8 cellular contexts compared by ENCODE assay signal in genomic region chr12:57846577-57847319, GRCh38. TPM values are rescaled to one million over a fixed set of nuclear protein-coding genes. Genes with fewer than 3 reads are reported as not detected.
A peak's percentile ranks its signal among the peaks of the same experiment; 100 is the strongest.
DNase-seq lines count a peak whose midpoint lies in the region; ATAC-seq, FAIRE-seq and TF ChIP-seq lines count a peak whose summit lies in the region.

Gene CTDSP2 (minus strand): TSS chr12:57846729. CDS start chr12:57846435, 294 bp downstream.

- no peaks in the 10 kb centered on the region for H3K9me3 Mint-ChIP-seq in CD8-positive, alpha-beta memory T cell

- H3K27me3 ChIP-seq in CD8-positive, alpha-beta memory T cell (ENCODE audit: insufficient read depth, low read length, poor library complexity, severe bottlenecking) = no peaks in the 10 kb centered on the region
- peaks cover 9% of the 10 kb centered on the region in 2 experiments for H3K27me3 ChIP-seq in endothelial cell of umbilical vein (ENCODE audit: control insufficient read depth in 2 of 2, insufficient read depth in 2 of 2, low read length in 2 of 2)

- H3K27ac Mint-ChIP-seq in CD8-positive, alpha-beta memory T cell = peak within 1 kb of the TSS; percentile 78 to 94 (median 87)

- H3K27me3 Mint-ChIP-seq in CD8-positive, alpha-beta memory T cell = peaks cover 4 to 6% of the 10 kb centered on the region in 2 donors

- FAIRE-seq in endothelial cell of umbilical vein (lab: Jason Lieb, UNC) = peak; percentile 96

- dilution Hi-C loops in endothelial cell of umbilical vein (cut with MboI; ENCODE audit: extremely low pct_ligation_motif_present, low sequenced_read_pairs) = no loop called here

- H4K20me1 ChIP-seq in endothelial cell of umbilical vein (replicated peaks; ENCODE audit: control insufficient read depth, extremely low read depth, insufficient read depth, low read length) = peaks cover 6% of the 10 kb centered on the region

- H3K4me2 ChIP-seq in endothelial cell of umbilical vein (ENCODE audit: insufficient read depth, low read length) = peak within 1 kb of the TSS; percentile 83

- ATAC-seq in GM21515 (IDR thresholded peaks at IDR 0.05; ENCODE audit: unreplicated experiment) = peak; percentile 41

- H3K79me2 ChIP-seq in endothelial cell of umbilical vein (ENCODE audit: control insufficient read depth, insufficient read depth, low read length) = peaks cover 45% of the 10 kb centered on the region

- 0 out of 2 replicates have a peak, but pooled peaks have one; percentile 38 for TF ChIP-seq EP300 in Ishikawa (IDR thresholded peaks at IDR 0.05; ENCODE audit: borderline replicate concordance)

- peak; percentile 52 for TF ChIP-seq POLR2A in endothelial cell of umbilical vein (IDR thresholded peaks at IDR 0.05; ENCODE audit: low read depth, low read length)

- intact Hi-C loops in endothelial cell of umbilical vein (cut with micrococcal nuclease) = loop anchor here (1.0 kb wide), 4 partner anchors 15 to 74 kb away; partner anchors contain the start of genes EEF1AKMT3 and METTL1

- peak; percentile 79 to 91 (median 85) for DNase-seq in CD8-positive, alpha-beta memory T cell
- peak; percentile 79 for DNase-seq in OCI-M2 (lab: John Stamatoyannopoulos, UW; ENCODE audit: unreplicated experiment)
- peak; percentile 86 for DNase-seq in activated T-cell treated with anti-CD3 and anti-CD28 coated beads for 24 hours (ENCODE audit: low read depth)
- DNase-seq in endothelial cell of umbilical vein (ENCODE audit: low read depth, low spot score) = peak; percentile 96
- peak; percentile 98 for DNase-seq in midbrain (lab: John Stamatoyannopoulos, UW)
- peak; percentile 86 to 89 for DNase-seq in stimulated activated CD8-positive, alpha-beta memory T cell treated with anti-CD3 and anti-CD28 coated beads, Interleukin-15, amount 100 ng/mL, for 48 hours (ENCODE audit: low read depth in 2 of 2)

- no peaks in the 10 kb centered on the region for H3K9me1 ChIP-seq in endothelial cell of umbilical vein (replicated peaks; ENCODE audit: control insufficient read depth, extremely low read depth, insufficient read depth, low read length)

- no peaks in the 10 kb centered on the region for H3K9me3 ChIP-seq in CD8-positive, alpha-beta memory T cell (ENCODE audit: low read length)
- H3K9me3 ChIP-seq in endothelial cell of umbilical vein (replicated peaks; ENCODE audit: control insufficient read depth, insufficient read depth, low read length) = no peaks in the 10 kb centered on the region

- no TSS peak for BruUV-seq in endothelial cell of umbilical vein (replicated peaks; lab: Mats Ljungman, UMichigan)

- peaks cover 29% of the 10 kb centered on the region for H3K4me1 ChIP-seq in CD8-positive, alpha-beta memory T cell (ENCODE audit: insufficient read depth, low read length)
- peaks cover 27% of the 10 kb centered on the region for H3K4me1 ChIP-seq in endothelial cell of umbilical vein (ENCODE audit: control insufficient read depth, extremely low read depth, insufficient read depth, low read length)

- peak within 1 kb of the TSS; percentile 87 for H3K4me3 ChIP-seq in CD8-positive, alpha-beta memory T cell (ENCODE audit: low read length)
- H3K4me3 ChIP-seq in endothelial cell of umbilical vein (replicated peaks in 1 of 3; ENCODE audit: insufficient read depth in 1 of 3, low read depth in 1 of 3, low read length in 3 of 3) = peak within 1 kb of the TSS; percentile 88 to 100 (median 93)

- CTCF ChIA-PET in CD8-positive, alpha-beta memory T cell (lab: Charles Lee) = interaction anchor here (0.6 to 4.2 kb wide), 10 partner anchors 7 to 64 kb away, joined by 3 to 31 read pairs (median 4); partner anchors contain the start of gene TSFM
- CTCF ChIA-PET in endothelial cell of umbilical vein (lab: Charles Lee) = interaction anchor here (1.1 to 4.5 kb wide), 7 partner anchors 10 to 57 kb away, joined by 5 to 23 read pairs (median 7); no protein-coding TSS in a partner anchor

- peak within 1 kb of the TSS; percentile 84 to 100 (median 89) for H3K4me3 Mint-ChIP-seq in CD8-positive, alpha-beta memory T cell

- peak within 1 kb of the TSS; percentile 88 for H3K27ac ChIP-seq in CD8-positive, alpha-beta memory T cell (ENCODE audit: low read depth, low read length)
- peak within 1 kb of the TSS; percentile 85 for H3K27ac ChIP-seq in endothelial cell of umbilical vein (ENCODE audit: insufficient read depth, low read depth, low read length)

- H3K9ac ChIP-seq in endothelial cell of umbilical vein (replicated peaks; ENCODE audit: extremely low read depth, insufficient read depth, low read length) = peak within 1 kb of the TSS; percentile 84

- H3K36me3 Mint-ChIP-seq in CD8-positive, alpha-beta memory T cell = peaks cover 0 to 25% (median 0%) of the 10 kb centered on the region in 3 donors

- H3K36me3 ChIP-seq in CD8-positive, alpha-beta memory T cell (ENCODE audit: insufficient read depth, low read length) = no peaks in the 10 kb centered on the region
- no peaks in the 10 kb centered on the region for H3K36me3 ChIP-seq in endothelial cell of umbilical vein (ENCODE audit: control insufficient read depth in 2 of 2, extremely low read depth in 1 of 2, insufficient read depth in 2 of 2, low read length in 2 of 2)

- TF ChIP-seq CTCF in endothelial cell of umbilical vein (IDR thresholded peaks at IDR 0.05; ENCODE audit: extremely low read depth in 1 of 2, insufficient read depth in 1 of 2, low read depth in 1 of 2, low read length in 2 of 2) = no peak

- POLR2A ChIA-PET in CD8-positive, alpha-beta memory T cell (lab: Charles Lee) = interaction anchor here (0.9 to 2.3 kb wide), 6 partner anchors 10 to 94 kb away, joined by 3 to 10 read pairs (median 3); partner anchors contain the start of genes ATP23, AVIL and TSFM
- POLR2A ChIA-PET in endothelial cell of umbilical vein (lab: Charles Lee) = interaction anchor here (0.6 to 2.5 kb wide), 10 partner anchors 10 to 59 kb away, joined by 3 to 18 read pairs (median 6); no protein-coding TSS in a partner anchor

- peaks cover 37 to 58% (median 41%) of the 10 kb centered on the region in 3 donors for H3K4me1 Mint-ChIP-seq in CD8-positive, alpha-beta memory T cell

- no peak for TF ChIP-seq RAD21 in Ishikawa (IDR thresholded peaks at IDR 0.05; ENCODE audit: low read depth)

- H2AFZ ChIP-seq in endothelial cell of umbilical vein (ENCODE audit: low read depth, low read length) = peak within 1 kb of the TSS; percentile 96

TF ChIP-seq in Ishikawa, 13 proteins besides CTCF, POLR2A, EP300 and RAD21 (continues in another document):
- TF ChIP-seq ZBTB7A (IDR thresholded peaks at IDR 0.05; ENCODE audit: low read depth) = peak; percentile 11; the same call in 1 of the 2 replicates
- no peak for TF ChIP-seq CREB1 (IDR thresholded peaks at IDR 0.05; ENCODE audit: low read depth)
- no peak for TF ChIP-seq CEBPB (IDR thresholded peaks at IDR 0.05)
- peak; percentile 64 for TF ChIP-seq TAF1 (IDR thresholded peaks at IDR 0.05; ENCODE audit: low read depth)
- TF ChIP-seq YY1 (IDR thresholded peaks at IDR 0.05; ENCODE audit: low read depth) = peak; percentile 67; the same call in 1 of the 2 replicates
- TF ChIP-seq TCF12 (IDR thresholded peaks at IDR 0.05; ENCODE audit: low read depth) = peak; percentile 77
- TF ChIP-seq MAX (IDR thresholded peaks at IDR 0.05) = no peak; the same call in 1 of the 2 replicates
- TF ChIP-seq FOXM1 (IDR thresholded peaks at IDR 0.05; ENCODE audit: borderline replicate concordance, low read depth) = peak; percentile 48; the same call in 1 of the 2 replicates
- peak; percentile 62 for TF ChIP-seq USF1 (IDR thresholded peaks at IDR 0.05)

TF ChIP-seq in endothelial cell of umbilical vein, 7 proteins besides CTCF, POLR2A, EP300 and RAD21:
- TF ChIP-seq EZH2 (IDR thresholded peaks at IDR 0.05; ENCODE audit: borderline replicate concordance, low read depth, low read length, severe bottlenecking) (no peak), POLR2AphosphoS5 (IDR thresholded peaks at IDR 0.05; ENCODE audit: insufficient read depth, low read depth, low read length) (peak; percentile 71), JUN (IDR thresholded peaks at IDR 0.05; ENCODE audit: borderline replicate concordance, insufficient read depth, insufficient read length, low read depth) (no peak), MAX (IDR thresholded peaks at IDR 0.05; ENCODE audit: insufficient read depth, insufficient read length) (no peak), FOS (IDR thresholded peaks at IDR 0.05; ENCODE audit: borderline replicate concordance, insufficient read depth, low read length) (no peak), MYC (IDR thresholded peaks at IDR 0.05; ENCODE audit: low read depth, low read length) (no peak), GATA2 (IDR thresholded peaks at IDR 0.05; ENCODE audit: insufficient read depth, insufficient read length, low read depth, low read length) (no peak)
TF ChIP-seq in endothelial cell of umbilical vein: peak in this region for 1.

RNA-seq across cellular contexts. Expression of gene CTDSP2, which starts in this region (rescaled TPM):
- total RNA-seq in CD8-positive, alpha-beta memory T cell = 10 to 100 TPM; 72.8 to 76.4 TPM
- polyA plus RNA-seq in CD8-positive, alpha-beta memory T cell = 55.0 TPM
- 128 and 142 TPM in 2 replicates for total RNA-seq in endothelial cell of umbilical vein
- polyA plus RNA-seq in endothelial cell of umbilical vein = 120 and 146 TPM in 2 replicates
- polyA plus RNA-seq in endothelial cell of umbilical vein (2011; cell fraction: cytosol; rRNA removed) = 159 and 167 TPM in 2 replicates
- 177 and 178 TPM in 2 replicates for polyA plus RNA-seq in endothelial cell of umbilical vein (2011; cell fraction: nucleus; rRNA removed)
- 99.2 and 104 TPM in 2 replicates for polyA plus RNA-seq in endothelial cell of umbilical vein (2012)
- 215 and 262 TPM in 2 replicates for polyA minus RNA-seq in endothelial cell of umbilical vein
- polyA minus RNA-seq in endothelial cell of umbilical vein (2011; cell fraction: cytosol; rRNA and poly(A)+ RNA removed) = 45.4 TPM
- polyA minus RNA-seq in endothelial cell of umbilical vein (2011; cell fraction: nucleus; rRNA and poly(A)+ RNA removed) = 94.7 and 98.2 TPM in 2 replicates

Comparison
In these comparisons a context has a peak if more than half of its experiments do, and no peak if none do; other contexts are left out.
1. Peak in every context shown above with its lines: DNase-seq, ATAC-seq, H3K4me3 ChIP-seq and H3K27ac ChIP-seq.